33 cellular contexts compared by ENCODE assay signal in genomic region chr13:43033038-43033437, GRCh38.
"Had no signal": no experiment of that assay in that cellular context is flagged by ENCODE, and none has a peak within 500 bp of the region (broad histone marks: within the 10 kb centered on the region; RNA-seq: fewer than 3 reads in every experiment).

No MANE protein-coding gene starts in this region.

- H3K36me3 ChIP-seq: adrenal gland had no signal

- H3K27ac ChIP-seq: adrenal gland, body of pancreas, epithelial cell of prostate, esophagus squamous epithelium, gastroesophageal sphincter, heart right ventricle had no signal

- FAIRE-seq: colon, endothelial cell of umbilical vein had no signal

- H3K4me1 ChIP-seq: esophagus squamous epithelium had no signal

- H3K4me3 Mint-ChIP-seq: activated naive CD4-positive, alpha-beta T cell treated with anti-CD3 and anti-CD28 coated beads for 36 hours; activated naive CD4-positive, alpha-beta T cell treated with anti-CD3 and anti-CD28 coated beads, Interleukin-2, amount 50 U/mL, for 24 hours; activated naive CD8-positive, alpha-beta T cell treated with anti-CD3 and anti-CD28 coated beads for 36 hours; activated naive CD8-positive, alpha-beta T cell treated with anti-CD3 and anti-CD28 coated beads, Interleukin-2, amount 50 U/mL, for 24 hours; activated T-cell treated with anti-CD3 and anti-CD28 coated beads, Interleukin-2, amount 50 U/mL, for 24 hours; activated T-helper 1 cell treated with anti-CD3 and anti-CD28 coated beads, Interleukin-12 subunit alpha, Interleukin-12 subunit beta, Interleukin-2, Interleukin-4 antibody, amounts not matched to agents 30 ng/mL and 10 ng/mL and 1 ng/mL, durations not matched to agents 14 hours and 24 hours and 36 hours; effector memory CD8-positive, alpha-beta T cell had no signal

- DNase-seq: activated CD4-positive, alpha-beta T cell treated with anti-CD3 and anti-CD28 coated beads for 4 hours; activated CD4-positive, alpha-beta T cell treated with anti-CD3 and anti-CD28 coated beads, Interleukin-2, amount 50 U/mL, for 1 hour; activated CD4-positive, alpha-beta T cell treated with anti-CD3 and anti-CD28 coated beads, Interleukin-2, amount 50 U/mL, for 48 hours; activated CD4-positive, CD25-positive, alpha-beta regulatory T cell; activated CD4-positive, CD25-positive, alpha-beta regulatory T cell treated with anti-CD3 and anti-CD28 coated beads, Interleukin-2, amount 50 U/mL, for 72 hours; activated CD8-positive, alpha-beta memory T cell treated with anti-CD3 and anti-CD28 coated beads, Interleukin-2, amount 50 U/mL, for 48 hours; activated effector memory CD4-positive, alpha-beta T cell treated with anti-CD3 and anti-CD28 coated beads, Interleukin-2, amount 50 U/mL, for 16 hours; activated naive CD4-positive, alpha-beta T cell treated with anti-CD3 and anti-CD28 coated beads for 36 hours; activated naive CD8-positive, alpha-beta T cell treated with anti-CD3 and anti-CD28 coated beads for 36 hours; activated naive CD8-positive, alpha-beta T cell treated with anti-CD3 and anti-CD28 coated beads, Interleukin-2, amount 50 U/mL, for 24 hours; activated T-cell treated with anti-CD3 and anti-CD28 coated beads for 4 hours; activated T-cell treated with anti-CD3 and anti-CD28 coated beads, Interleukin-2, amount 50 U/mL, for 24 hours; adrenal gland; amygdala; aorta; body of pancreas; caudate nucleus; cortex of kidney; dermis blood vessel endothelial cell; effector CD4-positive, alpha-beta T cell; effector memory CD8-positive, alpha-beta T cell; esophagus squamous epithelium; foreskin melanocyte; heart right ventricle; T-helper 1 cell; T-helper 2 cell had no signal

- ATAC-seq: activated naive CD8-positive, alpha-beta T cell treated with anti-CD3 and anti-CD28 coated beads, Interleukin-2, amount 50 U/mL, for 24 hours; body of pancreas; effector memory CD8-positive, alpha-beta T cell; gastroesophageal sphincter; heart right ventricle had no signal

- H3K27ac Mint-ChIP-seq: activated naive CD4-positive, alpha-beta T cell treated with anti-CD3 and anti-CD28 coated beads, Interleukin-2, amount 50 U/mL, for 24 hours; activated naive CD8-positive, alpha-beta T cell treated with anti-CD3 and anti-CD28 coated beads for 36 hours; activated naive CD8-positive, alpha-beta T cell treated with anti-CD3 and anti-CD28 coated beads, Interleukin-2, amount 50 U/mL, for 24 hours; activated T-cell treated with anti-CD3 and anti-CD28 coated beads, Interleukin-2, amount 50 U/mL, for 24 hours; activated T-helper 1 cell treated with anti-CD3 and anti-CD28 coated beads, Interleukin-12 subunit alpha, Interleukin-12 subunit beta, Interleukin-2, Interleukin-4 antibody, amounts not matched to agents 30 ng/mL and 10 ng/mL and 1 ng/mL, durations not matched to agents 14 hours and 24 hours and 36 hours; activated T-helper 2 cell treated with anti-CD3 and anti-CD28 coated beads, Interferon-gamma antibody, Interleukin-2, Interleukin-4, amounts not matched to agents 10 μg/mL and 5 μg/mL and 100 μg/mL, durations not matched to agents 14 hours and 24 hours and 36 hours; effector memory CD8-positive, alpha-beta T cell had no signal

- H3K4me3 ChIP-seq: adrenal gland, body of pancreas, esophagus squamous epithelium, gastroesophageal sphincter, heart right ventricle had no signal

- H3K27me3 Mint-ChIP-seq: activated naive CD4-positive, alpha-beta T cell treated with anti-CD3 and anti-CD28 coated beads, Interleukin-2, amount 50 U/mL, for 24 hours; activated naive CD8-positive, alpha-beta T cell treated with anti-CD3 and anti-CD28 coated beads for 36 hours; activated naive CD8-positive, alpha-beta T cell treated with anti-CD3 and anti-CD28 coated beads, Interleukin-2, amount 50 U/mL, for 24 hours; activated T-cell treated with anti-CD3 and anti-CD28 coated beads, Interleukin-2, amount 50 U/mL, for 24 hours; effector memory CD8-positive, alpha-beta T cell had no signal

- H3K9me3 Mint-ChIP-seq: activated naive CD4-positive, alpha-beta T cell treated with anti-CD3 and anti-CD28 coated beads, Interleukin-2, amount 50 U/mL, for 24 hours; activated T-helper 1 cell treated with anti-CD3 and anti-CD28 coated beads, Interleukin-12 subunit alpha, Interleukin-12 subunit beta, Interleukin-2, Interleukin-4 antibody, amounts not matched to agents 30 ng/mL and 10 ng/mL and 1 ng/mL, durations not matched to agents 14 hours and 24 hours and 36 hours; activated T-helper 2 cell treated with anti-CD3 and anti-CD28 coated beads, Interferon-gamma antibody, Interleukin-2, Interleukin-4, amounts not matched to agents 10 μg/mL and 5 μg/mL and 100 μg/mL, durations not matched to agents 14 hours and 24 hours and 36 hours; effector memory CD8-positive, alpha-beta T cell had no signal

- H3K9me3 ChIP-seq: adrenal gland, body of pancreas, esophagus squamous epithelium, gastroesophageal sphincter had no signal

- H3K27me3 ChIP-seq: adrenal gland, body of pancreas, esophagus squamous epithelium, gastroesophageal sphincter, heart right ventricle had no signal
